12 cellular contexts compared by ENCODE assay signal in the genomic region with DNA sequence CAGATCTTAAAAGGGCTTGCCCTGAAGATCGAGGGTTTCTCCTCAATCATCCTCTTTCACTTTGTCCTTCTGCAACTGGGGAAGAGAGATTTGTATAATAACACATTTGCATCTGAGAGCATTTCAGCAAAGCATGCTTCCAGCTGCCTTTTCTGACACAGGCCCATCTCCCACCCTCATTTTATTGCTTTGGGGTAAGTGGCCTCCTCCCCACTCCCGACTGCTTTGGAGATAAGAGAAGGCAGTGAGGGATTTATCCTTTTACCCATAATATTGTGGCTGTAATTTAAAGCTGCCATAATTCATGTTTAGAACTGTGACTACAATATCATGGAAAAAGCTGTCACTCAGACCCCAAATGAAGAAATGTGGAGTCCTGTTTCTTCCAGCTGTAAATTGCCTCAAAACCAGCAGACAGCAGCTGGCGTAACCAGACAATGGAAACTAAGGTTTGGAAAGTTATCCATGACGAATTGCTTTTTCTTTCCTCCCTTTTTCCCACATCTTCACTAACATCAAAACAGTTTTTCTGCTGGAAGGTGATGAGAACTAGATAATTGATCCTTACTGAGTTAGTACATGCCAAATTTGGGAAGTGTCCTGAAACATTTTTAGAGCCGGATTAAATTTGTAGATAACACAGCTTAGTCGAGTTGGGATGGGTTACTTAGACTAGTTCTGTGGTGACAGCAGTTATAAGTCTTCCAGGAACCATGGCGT.
A peak's percentile ranks its signal among the peaks of the same experiment; 100 is the strongest.
DNase-seq lines count a peak whose midpoint lies in the region; ATAC-seq and TF ChIP-seq lines count a peak whose summit lies in the region.
"Had no signal": no experiment of that assay in that cellular context is flagged by ENCODE, and none has a peak within 500 bp of the region (broad histone marks: within the 10 kb centered on the region; RNA-seq: fewer than 3 reads in every experiment).

No MANE protein-coding gene starts in this region.

- H3K9me3 ChIP-seq in esophagus muscularis mucosa: peaks cover 0 to 12% (median 11%) of the 10 kb centered on the region in 4 donors

- intact Hi-C loops in esophagus muscularis mucosa (cut with DNase I): no loop called here

- DNase-seq in GM10248 (ENCODE audit: extremely low spot score): peak; percentile 26
- peak; percentile 70 for DNase-seq in esophagus muscularis mucosa (ENCODE audit: extremely low spot score)
- no peak for DNase-seq in activated CD4-positive, alpha-beta T cell treated with anti-CD3 and anti-CD28 coated beads, Interleukin-2, amount 50 U/mL, for 1 hour
- no peak for DNase-seq in OCI-M2 (lab: John Stamatoyannopoulos, UW; ENCODE audit: unreplicated experiment)
- no peak for DNase-seq in stimulated activated CD4-positive, alpha-beta T cell treated with anti-CD3 and anti-CD28 coated beads, Interleukin-4, amount 100 ng/mL, for 4 hours
- DNase-seq: left ventricle myocardium inferior, MV-4-11, psoas muscle had no signal

- no peak overlapping the region for H3K4me3 ChIP-seq in esophagus muscularis mucosa
- H3K4me3 ChIP-seq: ascending aorta, left ventricle myocardium inferior, psoas muscle had no signal

- no peak overlapping the region for H3K27ac ChIP-seq in esophagus muscularis mucosa (replicated peaks in 1 of 4)
- H3K27ac ChIP-seq: ascending aorta, left ventricle myocardium inferior, psoas muscle had no signal

- H3K27me3 ChIP-seq in esophagus muscularis mucosa: no peaks in the 10 kb centered on the region
- H3K27me3 ChIP-seq: ascending aorta had no signal

- TF ChIP-seq CTCF in GM10248 (IDR thresholded peaks at IDR 0.05; ENCODE audit: control extremely low read depth, extremely low read depth, low read depth, missing control alignments): no peak
- TF ChIP-seq CTCF in esophagus muscularis mucosa (IDR thresholded peaks at IDR 0.05): no peak

- no peak for TF ChIP-seq POLR2A in esophagus muscularis mucosa (IDR thresholded peaks at IDR 0.05; ENCODE audit: low read depth)

- H3K4me1 ChIP-seq in esophagus muscularis mucosa: peaks cover 2 to 10% (median 8%) of the 10 kb centered on the region in 4 donors

- ATAC-seq in GM19467 (IDR thresholded peaks at IDR 0.05; ENCODE audit: unreplicated experiment) (peak; percentile 57), HG02973 (IDR thresholded peaks at IDR 0.05; ENCODE audit: unreplicated experiment) (peak; percentile 46), esophagus mucosa (no peak)
- ATAC-seq: psoas muscle had no signal

- H3K36me3 ChIP-seq in esophagus muscularis mucosa: no peaks in the 10 kb centered on the region
- H3K36me3 ChIP-seq: ascending aorta, left ventricle myocardium inferior had no signal

- WGBS in esophagus muscularis mucosa: 75% methylated on average over 7 of the region's 7 CpGs

- CTCF ChIA-PET in GM10248 (lab: Yijun Ruan, JAX): interaction anchor here (1.1 kb wide), 1 partner anchor 16 kb away, joined by 3 read pairs; no protein-coding TSS in a partner anchor

- TF ChIP-seq EP300 in esophagus muscularis mucosa (IDR thresholded peaks at IDR 0.05): no peak

- POLR2A ChIA-PET in GM10248 (lab: Yijun Ruan, JAX): no interaction called here

Comparison
In these comparisons a context has a peak if more than half of its experiments do, and no peak if none do; other contexts are left out.
1. DNase-seq: peak in GM10248 (single experiment) and esophagus muscularis mucosa (single experiment); none in activated CD4-positive, alpha-beta T cell treated with anti-CD3 and anti-CD28 coated beads, Interleukin-2, amount 50 U/mL, for 1 hour (single experiment), OCI-M2 (single experiment) and stimulated activated CD4-positive, alpha-beta T cell treated with anti-CD3 and anti-CD28 coated beads, Interleukin-4, amount 100 ng/mL, for 4 hours (0 of 2).